Comparison of ENCODE assay signal across 17 cellular contexts in the genomic region with DNA sequence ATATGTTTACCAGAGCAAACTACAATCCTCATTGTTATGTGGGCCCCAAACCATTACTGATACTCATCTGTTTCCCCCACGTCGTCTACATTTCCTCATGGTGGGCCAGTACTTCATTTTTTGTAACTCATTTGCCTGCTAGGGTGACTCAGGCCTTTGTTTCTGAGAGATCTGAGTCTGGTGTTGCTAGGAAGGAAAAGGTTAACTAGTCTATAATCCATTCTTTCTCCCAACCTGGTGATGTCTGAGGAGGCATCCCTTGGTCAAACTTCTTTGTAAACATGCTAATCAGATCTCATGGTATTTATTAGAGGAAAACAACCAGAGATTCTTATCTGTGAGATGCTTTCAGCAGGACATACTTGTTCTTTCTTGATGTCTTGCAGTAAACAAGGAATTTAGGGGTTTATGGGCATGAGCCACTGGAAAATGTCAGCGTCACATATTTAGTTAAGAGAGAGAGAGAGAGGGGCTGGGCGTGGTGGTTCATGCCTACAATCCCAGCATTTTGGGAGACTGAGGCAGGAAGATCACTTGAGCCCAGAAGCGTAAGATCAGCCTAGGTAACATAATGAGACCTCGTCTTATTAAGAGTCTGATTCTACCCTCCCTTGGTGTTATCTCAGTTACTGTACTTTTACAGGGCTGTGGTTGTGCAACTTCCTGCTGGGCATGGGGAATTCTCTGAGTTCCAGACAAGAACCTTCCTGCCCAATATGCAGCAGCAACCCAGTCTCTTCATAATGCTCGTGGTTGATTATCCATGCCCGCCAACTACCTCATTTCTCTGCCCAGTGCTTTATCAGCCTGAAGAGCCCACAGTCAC. TPM values are rescaled to one million over a fixed set of nuclear protein-coding genes. Genes with fewer than 3 reads are reported as not detected.
DNase-seq lines count a peak whose midpoint lies in the region; ATAC-seq, FAIRE-seq and TF ChIP-seq lines count a peak whose summit lies in the region.
"Had no signal": no experiment of that assay in that cellular context is flagged by ENCODE, and none has a peak within 500 bp of the region (broad histone marks: within the 10 kb centered on the region; RNA-seq: fewer than 3 reads in every experiment).

No MANE protein-coding gene starts in this region.

- H3K79me2 ChIP-seq in GM23338 (replicated peaks; ENCODE audit: insufficient read depth): no peaks in the 10 kb centered on the region

- peak overlapping the region; percentile 75 for H2AFZ ChIP-seq in GM23338

- no peak overlapping the region for H3K4me3 ChIP-seq in GM23338
- no peak overlapping the region for H3K4me3 ChIP-seq in Panc1 (ENCODE audit: low read depth in 2 of 2, low read length in 2 of 2)
- no peak overlapping the region for H3K4me3 ChIP-seq in fibroblast of pulmonary artery (replicated peaks; ENCODE audit: low read depth, low read length)
- H3K4me3 ChIP-seq in pancreas: no peak overlapping the region
- H3K4me3 ChIP-seq: colonic mucosa, SK-N-MC had no signal

- no TSS peak for BruUV-seq in Panc1 (replicated peaks; lab: Mats Ljungman, UMichigan)

- H3K9me3 Mint-ChIP-seq in GM23338 (no peaks in the 10 kb centered on the region), progenitor cell of endocrine pancreas (ENCODE audit: low read depth) (no peaks in the 10 kb centered on the region)
- H3K9me3 Mint-ChIP-seq: activated CD4-positive, alpha-beta memory T cell treated with anti-CD3 and anti-CD28 coated beads for 36 hours had no signal

- H3K4me2 ChIP-seq in GM23338: no peak overlapping the region

- 0 out of 2 replicates have a peak, but pooled peaks cover 5% of the 10 kb centered on the region for H3K4me1 ChIP-seq in GM23338 (ENCODE audit: insufficient read depth)
- H3K4me1 ChIP-seq in Panc1 (ENCODE audit: control insufficient read depth, insufficient read depth, low read length): 0 out of 2 replicates have a peak, but pooled peaks cover 6% of the 10 kb centered on the region
- no peaks in the 10 kb centered on the region for H3K4me1 ChIP-seq in pancreas
- H3K4me1 ChIP-seq: colonic mucosa had no signal

- H3K4me3 Mint-ChIP-seq in GM23338: no peak overlapping the region
- H3K4me3 Mint-ChIP-seq in progenitor cell of endocrine pancreas (ENCODE audit: low read depth): no peak overlapping the region
- H3K4me3 Mint-ChIP-seq: activated CD4-positive, alpha-beta memory T cell treated with anti-CD3 and anti-CD28 coated beads for 36 hours had no signal

- H3K36me3 ChIP-seq in GM23338 (ENCODE audit: insufficient read depth) (no peaks in the 10 kb centered on the region), Panc1 (ENCODE audit: control insufficient read depth, insufficient read depth, low read length) (no peaks in the 10 kb centered on the region), pancreas (no peaks in the 10 kb centered on the region)
- H3K36me3 ChIP-seq: colonic mucosa had no signal

- H3K36me3 Mint-ChIP-seq in GM23338 (ENCODE audit: low read depth) (no peaks in the 10 kb centered on the region), progenitor cell of endocrine pancreas (ENCODE audit: insufficient read depth) (no peaks in the 10 kb centered on the region)
- H3K36me3 Mint-ChIP-seq: activated CD4-positive, alpha-beta memory T cell treated with anti-CD3 and anti-CD28 coated beads for 36 hours had no signal

- in situ Hi-C loops in Panc1 (cut with HindIII; ENCODE audit: low pct_unique_long_range_greater_than_20kb, low sequenced_read_pairs): no loop called here

- no peaks in the 10 kb centered on the region for H3K9me2 ChIP-seq in GM23338 (ENCODE audit: insufficient read depth)

- CTCF ChIA-PET in Panc1 (lab: Charles Lee): no interaction called here

- H3K27me3 Mint-ChIP-seq in GM23338 (ENCODE audit: insufficient read depth, low read depth, poor library complexity) (peaks cover 15% of the 10 kb centered on the region), progenitor cell of endocrine pancreas (no peaks in the 10 kb centered on the region)
- H3K27me3 Mint-ChIP-seq: activated CD4-positive, alpha-beta memory T cell treated with anti-CD3 and anti-CD28 coated beads for 36 hours had no signal

- peaks cover 8% of the 10 kb centered on the region for H3K4me1 Mint-ChIP-seq in GM23338
- H3K4me1 Mint-ChIP-seq in progenitor cell of endocrine pancreas (ENCODE audit: low read depth): peaks cover 2% of the 10 kb centered on the region

- TF ChIP-seq CTCF in GM23338 (conservative IDR thresholded peaks at IDR 0.05; ENCODE audit: low read depth in 2 of 2) (no peak), Panc1 (IDR thresholded peaks at IDR 0.05) (no peak), fibroblast of pulmonary artery (IDR thresholded peaks at IDR 0.05; ENCODE audit: low read length, missing control alignments) (no peak), progenitor cell of endocrine pancreas (IDR thresholded peaks at IDR 0.05; ENCODE audit: unreplicated experiment) (no peak), pancreas (IDR thresholded peaks at IDR 0.05) (no peak)

- no peaks in the 10 kb centered on the region for H4K20me1 ChIP-seq in GM23338 (replicated peaks; ENCODE audit: insufficient read depth)

- H3K27me3 ChIP-seq in GM23338 (ENCODE audit: insufficient read depth) (no peaks in the 10 kb centered on the region), Panc1 (ENCODE audit: control insufficient read depth, insufficient read depth, low read length) (no peaks in the 10 kb centered on the region), pancreas (no peaks in the 10 kb centered on the region)
- H3K27me3 ChIP-seq: colonic mucosa had no signal

- peak overlapping the region; percentile 29; the same call in 1 of the 2 replicates for H3K27ac Mint-ChIP-seq in GM23338
- H3K27ac Mint-ChIP-seq in progenitor cell of endocrine pancreas: peak overlapping the region; percentile 84
- H3K27ac Mint-ChIP-seq: activated CD4-positive, alpha-beta memory T cell treated with anti-CD3 and anti-CD28 coated beads for 36 hours; activated T-helper 2 cell treated with anti-CD3 and anti-CD28 coated beads, Interferon-gamma antibody, Interleukin-2, Interleukin-4, amounts not matched to agents 10 μg/mL and 5 μg/mL and 100 μg/mL, durations not matched to agents 14 hours and 24 hours and 36 hours had no signal

- FAIRE-seq in pancreas (lab: Jason Lieb, UNC): no peak
- FAIRE-seq: TTC549 had no signal

- H3F3A ChIP-seq in GM23338 (replicated peaks; ENCODE audit: low read depth): peaks cover 4% of the 10 kb centered on the region; the same call in 1 of the 2 replicates

- H3K9me3 ChIP-seq in Panc1 (ENCODE audit: control insufficient read depth, insufficient read depth, low read depth, low read length): no peaks in the 10 kb centered on the region
- no peaks in the 10 kb centered on the region for H3K9me3 ChIP-seq in pancreas
- H3K9me3 ChIP-seq: colonic mucosa had no signal

- DNase-seq in GM23338 (ENCODE audit: low spot score) (no peak), Panc1 (ENCODE audit: low read depth, low spot score) (no peak), fibroblast of pulmonary artery (ENCODE audit: low read depth) (peak; percentile 6), progenitor cell of endocrine pancreas (ENCODE audit: low spot score, unreplicated experiment) (no peak), DMS 273 (lab: John Stamatoyannopoulos, UW; ENCODE audit: unreplicated experiment) (no peak), CD1c-positive myeloid dendritic cell (ENCODE audit: extremely low spot score) (no peak), pancreas (no peak)
- DNase-seq: activated CD4-positive, alpha-beta memory T cell treated with anti-CD3 and anti-CD28 coated beads for 36 hours; colonic mucosa; NCI-H1048; nucleus accumbens; stimulated activated naive CD4-positive, alpha-beta T cell had no signal

- WGBS in pancreas, 2 donors: 44 to 46% methylated on average over 8 of the region's 8 CpGs

- POLR2A ChIA-PET in Panc1 (lab: Charles Lee): no interaction called here

- no peak for ATAC-seq in GM23338
- ATAC-seq in Panc1: peak; percentile 69; the same call in 1 of the 2 replicates
- no peak for ATAC-seq in pancreas
- ATAC-seq in GM18517 (IDR thresholded peaks at IDR 0.05; ENCODE audit: unreplicated experiment): no peak

- intact Hi-C loops in Panc1 (cut with micrococcal nuclease; ENCODE audit: unreplicated experiment) (no loop called here), pancreas (cut with DNase I) (no loop called here)

- H3K27ac ChIP-seq in GM23338 (ENCODE audit: low read depth) (no peak overlapping the region), Panc1 (ENCODE audit: low read length) (peak overlapping the region; percentile 36), pancreas (no peak overlapping the region)
- H3K27ac ChIP-seq: colonic mucosa, SK-N-MC had no signal

TF ChIP-seq in GM23338, 12 proteins besides CTCF, POLR2A, EP300 and RAD21 (continues in another document):
- no peak for TF ChIP-seq EZH2 (IDR thresholded peaks at IDR 0.05; ENCODE audit: low read depth, unreplicated experiment)
- TF ChIP-seq, protein P1, sequence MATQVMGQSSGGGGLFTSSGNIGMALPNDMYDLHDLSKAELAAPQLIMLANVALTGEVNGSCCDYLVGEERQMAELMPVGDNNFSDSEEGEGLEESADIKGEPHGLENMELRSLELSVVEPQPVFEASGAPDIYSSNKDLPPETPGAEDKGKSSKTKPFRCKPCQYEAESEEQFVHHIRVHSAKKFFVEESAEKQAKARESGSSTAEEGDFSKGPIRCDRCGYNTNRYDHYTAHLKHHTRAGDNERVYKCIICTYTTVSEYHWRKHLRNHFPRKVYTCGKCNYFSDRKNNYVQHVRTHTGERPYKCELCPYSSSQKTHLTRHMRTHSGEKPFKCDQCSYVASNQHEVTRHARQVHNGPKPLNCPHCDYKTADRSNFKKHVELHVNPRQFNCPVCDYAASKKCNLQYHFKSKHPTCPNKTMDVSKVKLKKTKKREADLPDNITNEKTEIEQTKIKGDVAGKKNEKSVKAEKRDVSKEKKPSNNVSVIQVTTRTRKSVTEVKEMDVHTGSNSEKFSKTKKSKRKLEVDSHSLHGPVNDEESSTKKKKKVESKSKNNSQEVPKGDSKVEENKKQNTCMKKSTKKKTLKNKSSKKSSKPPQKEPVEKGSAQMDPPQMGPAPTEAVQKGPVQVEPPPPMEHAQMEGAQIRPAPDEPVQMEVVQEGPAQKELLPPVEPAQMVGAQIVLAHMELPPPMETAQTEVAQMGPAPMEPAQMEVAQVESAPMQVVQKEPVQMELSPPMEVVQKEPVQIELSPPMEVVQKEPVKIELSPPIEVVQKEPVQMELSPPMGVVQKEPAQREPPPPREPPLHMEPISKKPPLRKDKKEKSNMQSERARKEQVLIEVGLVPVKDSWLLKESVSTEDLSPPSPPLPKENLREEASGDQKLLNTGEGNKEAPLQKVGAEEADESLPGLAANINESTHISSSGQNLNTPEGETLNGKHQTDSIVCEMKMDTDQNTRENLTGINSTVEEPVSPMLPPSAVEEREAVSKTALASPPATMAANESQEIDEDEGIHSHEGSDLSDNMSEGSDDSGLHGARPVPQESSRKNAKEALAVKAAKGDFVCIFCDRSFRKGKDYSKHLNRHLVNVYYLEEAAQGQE (IDR thresholded peaks at IDR 0.05; ENCODE audit: unreplicated experiment): no peak
- TF ChIP-seq ZNF331 (CRISPR knock-in tag; IDR thresholded peaks at IDR 0.05; ENCODE audit: low read depth): no peak
- TF ChIP-seq ZNF114 (CRISPR knock-in tag; IDR thresholded peaks at IDR 0.05): no peak

RNA-seq across cellular contexts. Expression of a gene that starts 9.7 kb away (rescaled TPM):
- total RNA-seq in GM23338 (2014; rRNA removed; shearing (Covaris generic)): not detected in 2 replicates
- polyA plus RNA-seq in GM23338 (2016; fragmentation: Nextera tagmentation; extraction: Ambion mirVana) (not detected in 2 replicates), pancreas (under 1 TPM in 1 of 2 donors, not detected in 1; 0.16 TPM)
- total RNA-seq in Panc1 (2021; ENCODE audit: unreplicated experiment) (not detected), progenitor cell of endocrine pancreas (not detected in 2 replicates), pancreas (not detected)
- not detected for polyA plus RNA-seq in Panc1 (2012; ENCODE audit: insufficient read length)
- total RNA-seq: activated CD4-positive, alpha-beta memory T cell treated with anti-CD3 and anti-CD28 coated beads for 36 hours; activated T-helper 2 cell treated with anti-CD3 and anti-CD28 coated beads, Interferon-gamma antibody, Interleukin-2, Interleukin-4, amounts not matched to agents 10 μg/mL and 5 μg/mL and 100 μg/mL, durations not matched to agents 14 hours and 24 hours and 36 hours; colonic mucosa; mesenteric fat pad had no signal
